In genomic region chr9:8713149-8713856, GRCh38 we compare ENCODE assay signal across 31 cellular contexts.
DNase-seq lines count a peak whose midpoint lies in the region; ATAC-seq and TF ChIP-seq lines count a peak whose summit lies in the region.
"Had no signal": no experiment of that assay in that cellular context is flagged by ENCODE, and none has a peak within 500 bp of the region (broad histone marks: within the 10 kb centered on the region; RNA-seq: fewer than 3 reads in every experiment).

No MANE protein-coding gene starts in this region.

- no peak overlapping the region for H3K9ac ChIP-seq in neuronal stem cell (ENCODE audit: low read depth, low read length, poor library complexity)
- H3K9ac ChIP-seq: BLaER1; BLaER1 treated with 17β-estradiol and CSF1 and Interleukin-3, amounts not matched to agents 10 nM and 100 nM had no signal

- H2BK120ac ChIP-seq in neuronal stem cell (ENCODE audit: low read depth, low read length) = no peak overlapping the region

- H3K4me2 ChIP-seq in neuronal stem cell (ENCODE audit: insufficient read depth, low read length, poor library complexity, severe bottlenecking) = no peak overlapping the region
- H3K4me2 ChIP-seq: A549; BLaER1; BLaER1 treated with 17β-estradiol and CSF1 and Interleukin-3, amounts not matched to agents 10 nM and 100 nM had no signal

- no peak overlapping the region for H2BK5ac ChIP-seq in neuronal stem cell (ENCODE audit: low read length)

- no peak for ATAC-seq in RWPE2 (ENCODE audit: low read depth)
- ATAC-seq: A549; CD8-positive, alpha-beta T cell had no signal

- peak overlapping the region; percentile 45 for H2AK5ac ChIP-seq in neuronal stem cell (ENCODE audit: low read depth, low read length)

- H3K36me3 ChIP-seq in RWPE2 (ENCODE audit: low read depth) (no peaks in the 10 kb centered on the region), neuronal stem cell (replicated peaks in 1 of 2; ENCODE audit: control insufficient read depth in 2 of 2, insufficient read depth in 2 of 2, low read length in 2 of 2) (no peaks in the 10 kb centered on the region)
- H3K36me3 ChIP-seq: BE2C; BLaER1 treated with 17β-estradiol and CSF1 and Interleukin-3, amounts not matched to agents 10 nM and 100 nM had no signal

- H3K4me3 ChIP-seq in RWPE2 (ENCODE audit: severe bottlenecking) = no peak overlapping the region
- H3K4me3 ChIP-seq in neuronal stem cell (ENCODE audit: low read length in 2 of 2) = no peak overlapping the region
- H3K4me3 ChIP-seq: A549; BLaER1; BLaER1 treated with 17β-estradiol and CSF1 and Interleukin-3, amounts not matched to agents 10 nM and 100 nM had no signal

- no peak overlapping the region for H4K91ac ChIP-seq in neuronal stem cell (ENCODE audit: low read depth, low read length, poor library complexity)

- no peak overlapping the region for H3K23ac ChIP-seq in neuronal stem cell (ENCODE audit: low read depth, low read length, poor library complexity)

- no peak overlapping the region for H2BK15ac ChIP-seq in neuronal stem cell (ENCODE audit: low read length)

- H3K18ac ChIP-seq in neuronal stem cell (ENCODE audit: low read length) = no peak overlapping the region

- H2BK12ac ChIP-seq in neuronal stem cell (ENCODE audit: low read length) = no peak overlapping the region

- no peak overlapping the region for H3K14ac ChIP-seq in neuronal stem cell (ENCODE audit: low read length)

- no peaks in the 10 kb centered on the region for H3K79me1 ChIP-seq in neuronal stem cell (ENCODE audit: low read depth, low read length)

- H3K27me3 ChIP-seq in RWPE2 (ENCODE audit: insufficient read depth, poor library complexity, severe bottlenecking) (no peaks in the 10 kb centered on the region), neuronal stem cell (ENCODE audit: control insufficient read depth in 3 of 3, insufficient read depth in 3 of 3, low read depth in 1 of 3, low read length in 3 of 3) (no peaks in the 10 kb centered on the region)
- H3K27me3 ChIP-seq: BE2C; BLaER1; BLaER1 treated with 17β-estradiol and CSF1 and Interleukin-3, amounts not matched to agents 10 nM and 100 nM had no signal

- peak; percentile 9 for DNase-seq in activated gamma-delta T cell (lab: John Stamatoyannopoulos, UW)
- DNase-seq in activated gamma-delta T cell treated with Interleukin-2 at 50 U/mL for 16 hours = no peak
- peak; percentile 34 for DNase-seq in RWPE2 (ENCODE audit: low spot score)
- DNase-seq in neuronal stem cell (ENCODE audit: low spot score) = no peak
- DNase-seq in NCI-H1694 (lab: John Stamatoyannopoulos, UW) = no peak
- DNase-seq in activated CD4-positive, alpha-beta T cell treated with anti-CD3 and anti-CD28 coated beads, Interleukin-2, amount 50 U/mL, for 48 hours = no peak
- DNase-seq: 8988T; ACHN; AML-193; BE2C; C1 segment of cervical spinal cord; Caco-2; Calu3; CD4-positive, alpha-beta memory T cell; CD4-positive, alpha-beta T cell; CD4-positive, CD25-positive, alpha-beta regulatory T cell; CD8-positive, alpha-beta memory T cell; CD8-positive, alpha-beta T cell; COR-L47; DMS 273 treated with DMSO at 0.1 percent for 48 hours; DMS153; DMS53; DMS79; DMS79 treated with DMSO at 0.1 percent for 48 hours; DND-41; EL had no signal

- no peak overlapping the region for H4K8ac ChIP-seq in neuronal stem cell (ENCODE audit: low read depth, low read length)

- TF ChIP-seq CTCF in RWPE2 (IDR thresholded peaks at IDR 0.05; ENCODE audit: poor library complexity, severe bottlenecking) = no peak

- WGBS in neuronal stem cell (ENCODE audit: extremely low coverage in 2 of 2, insufficient read length in 2 of 2, insufficient replicate concordance in 1 of 2), 2 donors = no CpG with 5 or more reads among the region's 45 CpGs

- no peaks in the 10 kb centered on the region for H3K9me3 ChIP-seq in RWPE2 (ENCODE audit: severe bottlenecking)
- no peaks in the 10 kb centered on the region for H3K9me3 ChIP-seq in neuronal stem cell (replicated peaks in 1 of 2; ENCODE audit: control insufficient read depth in 2 of 2, insufficient read depth in 1 of 2, low read depth in 1 of 2, low read length in 2 of 2)
- H3K9me3 ChIP-seq: A549, BE2C, Caco-2 had no signal

- no peak overlapping the region for H2AFZ ChIP-seq in neuronal stem cell (ENCODE audit: low read length)

- H3K27ac ChIP-seq in RWPE2 (ENCODE audit: poor library complexity, severe bottlenecking) = no peak overlapping the region
- no peak overlapping the region for H3K27ac ChIP-seq in neuronal stem cell (replicated peaks; ENCODE audit: low read length)
- H3K27ac ChIP-seq: 22Rv1; A549; BLaER1; BLaER1 treated with 17β-estradiol and CSF1 and Interleukin-3, amounts not matched to agents 10 nM and 100 nM; C4-2B had no signal

- H3K4me1 ChIP-seq in RWPE2 (ENCODE audit: insufficient read depth, poor library complexity, severe bottlenecking) (no peaks in the 10 kb centered on the region), neuronal stem cell (ENCODE audit: control insufficient read depth in 2 of 2, insufficient read depth in 1 of 2, low read depth in 1 of 2, low read length in 2 of 2) (peaks cover 0 to 6% of the 10 kb centered on the region in 2 donors)
- H3K4me1 ChIP-seq: A549, BE2C, Caco-2 had no signal

- no peak overlapping the region for H3K4ac ChIP-seq in neuronal stem cell (ENCODE audit: low read length)

Comparison
In these comparisons a context has a peak if more than half of its experiments do, and no peak if none do; other contexts are left out.
1. DNase-seq: peak in activated gamma-delta T cell (single experiment) and RWPE2 (single experiment); none in activated gamma-delta T cell treated with Interleukin-2 at 50 U/mL for 16 hours (single experiment), neuronal stem cell (single experiment), NCI-H1694 (single experiment) and activated CD4-positive, alpha-beta T cell treated with anti-CD3 and anti-CD28 coated beads, Interleukin-2, amount 50 U/mL, for 48 hours (0 of 2).